13 cellular contexts compared by ENCODE assay signal in genomic region chr17:57926723-57927047, GRCh38. TPM values are rescaled to one million over a fixed set of nuclear protein-coding genes. Genes with fewer than 3 reads are reported as not detected.
A peak's percentile ranks its signal among the peaks of the same experiment; 100 is the strongest.
DNase-seq lines count a peak whose midpoint lies in the region; ATAC-seq and TF ChIP-seq lines count a peak whose summit lies in the region.
"Had no signal": no experiment of that assay in that cellular context is flagged by ENCODE, and none has a peak within 500 bp of the region (broad histone marks: within the 10 kb centered on the region; RNA-seq: fewer than 3 reads in every experiment).

No MANE protein-coding gene starts in this region.

- peak overlapping the region; percentile 90 for H3K27ac Mint-ChIP-seq in mesothelial cell of epicardium
- H3K27ac Mint-ChIP-seq in stimulated activated memory B cell treated with anti-CD40 and anti-IgM and Interleukin-4, amounts not matched to agents 10 μg/mL and 1 μg/mL and 100 μg/mL, for 72 hours = no peak overlapping the region
- H3K27ac Mint-ChIP-seq: stimulated activated naive CD8-positive, alpha-beta T cell treated with anti-CD3 and anti-CD28 coated beads, Interleukin-15, amount 100 ng/mL, for 72 hours had no signal

- peaks cover 22 to 24% of the 10 kb centered on the region in 2 experiments; a peak in 3 of 4 replicates for H3K4me1 ChIP-seq in SK-N-SH (ENCODE audit: control insufficient read depth in 1 of 2, insufficient read depth in 2 of 2, low read depth in 1 of 2, low read length in 1 of 2)
- peaks cover 0 to 82% (median 44%) of the 10 kb centered on the region in 4 donors for H3K4me1 ChIP-seq in tibial nerve

- H3K4me1 Mint-ChIP-seq in mesothelial cell of epicardium = peaks cover 49% of the 10 kb centered on the region
- H3K4me1 Mint-ChIP-seq in stimulated activated memory B cell treated with anti-CD40 and anti-IgM and Interleukin-4, amounts not matched to agents 10 μg/mL and 1 μg/mL and 100 μg/mL, for 72 hours = peaks cover 6% of the 10 kb centered on the region

- peaks cover 9% of the 10 kb centered on the region for H3F3A ChIP-seq in SK-N-SH (replicated peaks; ENCODE audit: insufficient read depth)

- peak overlapping the region in 1 of 2 experiments; percentile 47; a peak in 1 of 4 replicates for H3K27ac ChIP-seq in SK-N-SH (ENCODE audit: low read depth in 2 of 2, low read length in 1 of 2)
- peak overlapping the region; percentile 95 for H3K27ac ChIP-seq in caudate nucleus (ENCODE audit: low read depth, low read length)
- H3K27ac ChIP-seq in tibial nerve = peak overlapping the region in 3 of 4 donors; percentile 9 to 97 (median 56)
- H3K27ac ChIP-seq: 22Rv1 had no signal

- H3K4me3 Mint-ChIP-seq in mesothelial cell of epicardium = no peak overlapping the region
- H3K4me3 Mint-ChIP-seq in stimulated activated memory B cell treated with anti-CD40 and anti-IgM and Interleukin-4, amounts not matched to agents 10 μg/mL and 1 μg/mL and 100 μg/mL, for 72 hours = no peak overlapping the region
- H3K4me3 Mint-ChIP-seq: stimulated activated naive CD8-positive, alpha-beta T cell treated with anti-CD3 and anti-CD28 coated beads, Interleukin-15, amount 100 ng/mL, for 72 hours had no signal

- H3K9me2 ChIP-seq in SK-N-SH = no peaks in the 10 kb centered on the region

- H3K9me3 ChIP-seq in SK-N-SH (no peaks in the 10 kb centered on the region), tibial nerve (no peaks in the 10 kb centered on the region)

- no peak for TF ChIP-seq POLR2A in tibial nerve (IDR thresholded peaks at IDR 0.05)

- H3K79me2 ChIP-seq in SK-N-SH (ENCODE audit: insufficient read depth) = peaks cover 98% of the 10 kb centered on the region

- H3K36me3 ChIP-seq in SK-N-SH (replicated peaks in 1 of 2; ENCODE audit: control insufficient read depth in 1 of 2, insufficient read depth in 2 of 2, low read length in 1 of 2) (no peaks in the 10 kb centered on the region), tibial nerve (no peaks in the 10 kb centered on the region)

- ATAC-seq in SK-N-SH treated with all-trans-retinoic acid at 6 μM for 48 hours = no peak
- no peak for ATAC-seq in stimulated activated memory B cell treated with anti-CD40 and anti-IgM and Interleukin-4, amounts not matched to agents 10 μg/mL and 1 μg/mL and 100 μg/mL, for 72 hours
- ATAC-seq: K562; stimulated activated naive CD8-positive, alpha-beta T cell treated with anti-CD3 and anti-CD28 coated beads, Interleukin-15, amount 100 ng/mL, for 72 hours had no signal

- DNase-seq in SK-N-SH (no peak), caudate nucleus (lab: John Stamatoyannopoulos, UW) (peak in 1 of 61 donors; percentile 33), mesothelial cell of epicardium (ENCODE audit: low spot score in 2 of 2, unreplicated experiment in 2 of 2) (no peak), tibial nerve (ENCODE audit: low spot score in 2 of 2) (no peak), SKM-1 (lab: John Stamatoyannopoulos, UW; ENCODE audit: unreplicated experiment) (no peak), NCI-H2196 (lab: John Stamatoyannopoulos, UW; ENCODE audit: unreplicated experiment) (no peak)
- DNase-seq: activated CD4-positive, alpha-beta T cell treated with anti-CD3 and anti-CD28 coated beads for 48 hours; NCI-H187 treated with DMSO at 0.1 percent for 48 hours; stimulated activated naive CD8-positive, alpha-beta T cell treated with anti-CD3 and anti-CD28 coated beads, Interleukin-15, amount 100 ng/mL, for 72 hours had no signal

- no peak for TF ChIP-seq RAD21 in SK-N-SH (IDR thresholded peaks at IDR 0.05; ENCODE audit: low read length)

- TF ChIP-seq CTCF in SK-N-SH (IDR thresholded peaks at IDR 0.05) = no peak
- no peak for TF ChIP-seq CTCF in mesothelial cell of epicardium (IDR thresholded peaks at IDR 0.05; ENCODE audit: unreplicated experiment)
- no peak for TF ChIP-seq CTCF in tibial nerve (IDR thresholded peaks at IDR 0.05)

- TF ChIP-seq EP300 in SK-N-SH (IDR thresholded peaks at IDR 0.05; ENCODE audit: borderline replicate concordance in 1 of 2, low read depth in 1 of 2, low read length in 1 of 2) (no peak), tibial nerve (IDR thresholded peaks at IDR 0.05) (no peak)

- H3K4me2 ChIP-seq in SK-N-SH = peak overlapping the region; percentile 63

- no peak overlapping the region for H2AFZ ChIP-seq in SK-N-SH (ENCODE audit: low read depth)

- 89% methylated on average over 7 of the region's 7 CpGs for WGBS in SK-N-SH (ENCODE audit: low lambda C conversion rate)
- WGBS in tibial nerve, 2 donors = 26 to 39% methylated on average over 7 of the region's 7 CpGs

- CTCF ChIA-PET in SK-N-SH (lab: Yijun Ruan, JAX) = interaction anchor here (1.1 to 3.7 kb wide), 8 partner anchors 11 to 73 kb away, joined by 3 to 25 read pairs (median 7); partner anchors contain the start of gene CUEDC1

- H3K4me3 ChIP-seq in SK-N-SH (ENCODE audit: low read depth in 2 of 2, low read length in 1 of 2) = no peak overlapping the region
- H3K4me3 ChIP-seq in tibial nerve = no peak overlapping the region
- H3K4me3 ChIP-seq: K562 had no signal

- peaks cover 2% of the 10 kb centered on the region for H3K36me3 Mint-ChIP-seq in mesothelial cell of epicardium
- H3K36me3 Mint-ChIP-seq in stimulated activated memory B cell treated with anti-CD40 and anti-IgM and Interleukin-4, amounts not matched to agents 10 μg/mL and 1 μg/mL and 100 μg/mL, for 72 hours = no peaks in the 10 kb centered on the region

- POLR2A ChIA-PET in SK-N-SH (lab: Yijun Ruan, JAX) = no interaction called here

- H3K27me3 ChIP-seq in SK-N-SH (ENCODE audit: insufficient read depth) = no peaks in the 10 kb centered on the region
- no peaks in the 10 kb centered on the region for H3K27me3 ChIP-seq in tibial nerve

- H3K9me3 Mint-ChIP-seq in mesothelial cell of epicardium = no peaks in the 10 kb centered on the region
- H3K9me3 Mint-ChIP-seq in stimulated activated memory B cell treated with anti-CD40 and anti-IgM and Interleukin-4, amounts not matched to agents 10 μg/mL and 1 μg/mL and 100 μg/mL, for 72 hours = no peaks in the 10 kb centered on the region
- H3K9me3 Mint-ChIP-seq: stimulated activated naive CD8-positive, alpha-beta T cell treated with anti-CD3 and anti-CD28 coated beads, Interleukin-15, amount 100 ng/mL, for 72 hours had no signal

- H3K9ac ChIP-seq in SK-N-SH = no peak overlapping the region; the same call in 1 of the 2 replicates

- peaks cover 11% of the 10 kb centered on the region; the same call in 1 of the 2 replicates for H4K20me1 ChIP-seq in SK-N-SH (ENCODE audit: insufficient read depth)

- H3K27me3 Mint-ChIP-seq in mesothelial cell of epicardium (ENCODE audit: low read depth) = no peaks in the 10 kb centered on the region
- H3K27me3 Mint-ChIP-seq in stimulated activated memory B cell treated with anti-CD40 and anti-IgM and Interleukin-4, amounts not matched to agents 10 μg/mL and 1 μg/mL and 100 μg/mL, for 72 hours = peaks cover 91% of the 10 kb centered on the region

TF ChIP-seq in SK-N-SH, 30 proteins besides CTCF, POLR2A, EP300 and RAD21 (continues in another document):
- no peak for TF ChIP-seq REST (IDR thresholded peaks at IDR 0.05; ENCODE audit: low read depth, low read length)

TF ChIP-seq in SK-N-SH treated with all-trans-retinoic acid at 6 μM for 48 hours, 23 proteins besides CTCF, POLR2A, EP300 and RAD21:
- TF ChIP-seq PPARA (CRISPR knock-in tag; IDR thresholded peaks at IDR 0.05; ENCODE audit: borderline replicate concordance) = no peak
- TF ChIP-seq ZNF70 (CRISPR knock-in tag; IDR thresholded peaks at IDR 0.05) = no peak
TF ChIP-seq in SK-N-SH treated with all-trans-retinoic acid at 6 μM for 48 hours: peak in this region for 0.

RNA-seq across cellular contexts. Expression of gene CUEDC1, which starts 28.5 kb away (rescaled TPM):
- polyA plus RNA-seq in SK-N-SH (2012; rRNA removed) = 50.3 and 58.9 TPM in 2 replicates
- polyA plus RNA-seq in SK-N-SH (2012; cell fraction: cytosol; rRNA removed) = 25.4 and 31.6 TPM in 2 replicates
- polyA plus RNA-seq in SK-N-SH (2012; cell fraction: nucleus; rRNA removed) = 207 and 306 TPM in 2 replicates
- total RNA-seq in mesothelial cell of epicardium (37.0 to 38.7 TPM (median 37.8 TPM) in 3 replicates), tibial nerve (10 to 100 TPM; 32.1 to 55.5 (median 38.8) TPM)
